Comparison of ENCODE assay signal across 11 cellular contexts in the genomic region with DNA sequence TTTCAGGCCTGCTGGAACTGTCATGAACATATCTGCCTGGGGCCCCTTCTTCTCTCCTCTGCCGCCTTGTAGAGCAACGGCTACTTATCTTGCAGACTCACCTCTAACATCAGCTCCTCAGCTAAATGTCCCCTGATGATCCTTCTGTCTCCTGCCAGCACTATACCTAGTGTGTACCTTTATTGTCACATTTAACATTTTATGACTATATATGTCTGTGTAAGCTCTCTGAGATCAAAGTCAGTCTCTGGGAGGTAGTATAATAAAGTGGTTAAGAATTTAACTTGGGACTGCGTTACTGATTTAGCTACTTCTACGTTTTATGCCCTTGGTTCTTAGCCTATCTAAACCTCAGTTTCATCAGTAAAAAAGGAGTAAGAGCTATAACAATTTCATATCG. TPM values are rescaled to one million over a fixed set of nuclear protein-coding genes. Genes with fewer than 3 reads are reported as not detected.
DNase-seq lines count a peak whose midpoint lies in the region; FAIRE-seq and TF ChIP-seq lines count a peak whose summit lies in the region.
"Had no signal": no experiment of that assay in that cellular context is flagged by ENCODE, and none has a peak within 500 bp of the region (broad histone marks: within the 10 kb centered on the region; RNA-seq: fewer than 3 reads in every experiment).

No MANE protein-coding gene starts in this region.

- no peak for TF ChIP-seq CTCF in BJ (IDR thresholded peaks at IDR 0.05; ENCODE audit: insufficient read depth, low read depth, low read length)
- no peak for TF ChIP-seq CTCF in endothelial cell of umbilical vein (IDR thresholded peaks at IDR 0.05; ENCODE audit: extremely low read depth in 1 of 2, insufficient read depth in 1 of 2, low read depth in 1 of 2, low read length in 2 of 2)
- TF ChIP-seq CTCF in neural cell (IDR thresholded peaks at IDR 0.05; ENCODE audit: poor library complexity, severe bottlenecking) = no peak
- no peak for TF ChIP-seq CTCF in GM20000 (IDR thresholded peaks at IDR 0.05; ENCODE audit: extremely low read depth, missing control alignments)

- H3K27ac ChIP-seq in endothelial cell of umbilical vein (ENCODE audit: insufficient read depth, low read depth, low read length) (no peak overlapping the region), neural cell (ENCODE audit: low read length) (no peak overlapping the region)

- H3K4me2 ChIP-seq in endothelial cell of umbilical vein (ENCODE audit: insufficient read depth, low read length) (peak overlapping the region; percentile 98), neural cell (ENCODE audit: low read length) (peak overlapping the region; percentile 81)

- peaks cover 30% of the 10 kb centered on the region for H3K4me1 ChIP-seq in endothelial cell of umbilical vein (ENCODE audit: control insufficient read depth, extremely low read depth, insufficient read depth, low read length)

- H3K9ac ChIP-seq in endothelial cell of umbilical vein (replicated peaks; ENCODE audit: extremely low read depth, insufficient read depth, low read length) = peak overlapping the region; percentile 93
- no peak overlapping the region for H3K9ac ChIP-seq in neural cell (ENCODE audit: low read length)

- H3K9me3 ChIP-seq in MG63 (no peaks in the 10 kb centered on the region), endothelial cell of umbilical vein (replicated peaks; ENCODE audit: control insufficient read depth, insufficient read depth, low read length) (no peaks in the 10 kb centered on the region), neural cell (ENCODE audit: low read length) (no peaks in the 10 kb centered on the region)
- H3K9me3 ChIP-seq: gastroesophageal sphincter had no signal

- no peaks in the 10 kb centered on the region for H3K9me2 ChIP-seq in neural cell (ENCODE audit: insufficient read depth, low read length)

- TF ChIP-seq POLR2A in endothelial cell of umbilical vein (IDR thresholded peaks at IDR 0.05; ENCODE audit: low read depth, low read length) = no peak

- DNase-seq in BJ (ENCODE audit: low read depth) (no peak), MG63 (no peak), endothelial cell of umbilical vein (ENCODE audit: low read depth, low spot score) (no peak), ecto neural progenitor cell (ENCODE audit: low spot score) (no peak), GM20000 (ENCODE audit: low spot score) (no peak), DMS79 (lab: John Stamatoyannopoulos, UW) (no peak), NCI-H187 treated with DMSO at 0.1 percent for 48 hours (lab: John Stamatoyannopoulos, UW) (no peak)
- DNase-seq: activated T-cell treated with anti-CD3 and anti-CD28 coated beads, Interleukin-2, amount 50 U/mL, for 24 hours; NCI-H510A treated with DMSO at 0.1 percent for 48 hours had no signal

- TF ChIP-seq EP300 in neural cell (conservative IDR thresholded peaks at IDR 0.05; ENCODE audit: poor library complexity, severe bottlenecking) = no peak

- POLR2A ChIA-PET in BJ (lab: Charles Lee) = interaction anchor here (1.0 kb wide), 1 partner anchor 220 kb away, joined by 3 read pairs; no protein-coding TSS in a partner anchor
- POLR2A ChIA-PET in endothelial cell of umbilical vein (lab: Charles Lee) = no interaction called here

- dilution Hi-C loops in endothelial cell of umbilical vein (cut with MboI; ENCODE audit: extremely low pct_ligation_motif_present, low sequenced_read_pairs) = no loop called here

- no TSS peak for BruUV-seq in endothelial cell of umbilical vein (replicated peaks; lab: Mats Ljungman, UMichigan)

- H3K4me3 ChIP-seq in BJ (ENCODE audit: low read depth, low read length) (peak overlapping the region; percentile 94), MG63 (peak overlapping the region; percentile 93; the same call in 1 of the 2 replicates), endothelial cell of umbilical vein (replicated peaks in 1 of 3; ENCODE audit: insufficient read depth in 1 of 3, low read depth in 1 of 3, low read length in 3 of 3) (peak overlapping the region in 2 of 3 experiments; percentile 86 to 98), neural cell (ENCODE audit: low read length) (peak overlapping the region; percentile 78)

- CTCF ChIA-PET in BJ (lab: Yijun Ruan, JAX) = interaction anchor here (0.9 kb wide), 3 partner anchors 10 to 246 kb away, joined by 3 to 5 read pairs (median 3); no protein-coding TSS in a partner anchor
- CTCF ChIA-PET in endothelial cell of umbilical vein (lab: Charles Lee) = interaction anchor here (1.0 to 3.7 kb wide), 5 partner anchors 8 to 315 kb away, joined by 3 to 18 read pairs (median 5); no protein-coding TSS in a partner anchor

- no peaks in the 10 kb centered on the region for H3F3A ChIP-seq in neural cell (ENCODE audit: insufficient read depth, low read length, poor library complexity, severe bottlenecking)

- H2AFZ ChIP-seq in endothelial cell of umbilical vein (ENCODE audit: low read depth, low read length) (no peak overlapping the region), neural cell (ENCODE audit: low read depth, low read length) (no peak overlapping the region)

- H3K36me3 ChIP-seq in BJ (ENCODE audit: control insufficient read depth, insufficient read depth, low read length) (peaks cover 1% of the 10 kb centered on the region), MG63 (peaks cover 46% of the 10 kb centered on the region), endothelial cell of umbilical vein (ENCODE audit: control insufficient read depth in 2 of 2, extremely low read depth in 1 of 2, insufficient read depth in 2 of 2, low read length in 2 of 2) (peaks cover 0 to 6% of the 10 kb centered on the region in 2 experiments), neural cell (ENCODE audit: insufficient read depth, low read length) (peaks cover 10% of the 10 kb centered on the region)

- H3K79me2 ChIP-seq in endothelial cell of umbilical vein (ENCODE audit: control insufficient read depth, insufficient read depth, low read length) = peaks cover 64% of the 10 kb centered on the region
- peaks cover 39% of the 10 kb centered on the region for H3K79me2 ChIP-seq in neural cell (replicated peaks; ENCODE audit: insufficient read depth, low read length)

- no peaks in the 10 kb centered on the region for H3K27me3 ChIP-seq in BJ (ENCODE audit: control insufficient read depth, insufficient read depth, low read length)
- no peaks in the 10 kb centered on the region for H3K27me3 ChIP-seq in MG63
- H3K27me3 ChIP-seq in endothelial cell of umbilical vein (ENCODE audit: control insufficient read depth in 2 of 2, insufficient read depth in 2 of 2, low read length in 2 of 2) = no peaks in the 10 kb centered on the region
- no peaks in the 10 kb centered on the region for H3K27me3 ChIP-seq in neural cell (ENCODE audit: insufficient read depth, low read depth, low read length)
- H3K27me3 ChIP-seq: gastroesophageal sphincter had no signal

- H4K20me1 ChIP-seq in endothelial cell of umbilical vein (replicated peaks; ENCODE audit: control insufficient read depth, extremely low read depth, insufficient read depth, low read length) = no peaks in the 10 kb centered on the region
- H4K20me1 ChIP-seq in neural cell (ENCODE audit: insufficient read depth) = no peaks in the 10 kb centered on the region

- no peak for TF ChIP-seq RAD21 in neural cell (conservative IDR thresholded peaks at IDR 0.05)

- FAIRE-seq in endothelial cell of umbilical vein (lab: Jason Lieb, UNC) = no peak

- peaks cover 2% of the 10 kb centered on the region for H3K9me1 ChIP-seq in endothelial cell of umbilical vein (replicated peaks; ENCODE audit: control insufficient read depth, extremely low read depth, insufficient read depth, low read length)

- intact Hi-C loops in endothelial cell of umbilical vein (cut with micrococcal nuclease) = loop anchor here (2.0 kb wide), 1 partner anchor 21 kb away; a partner anchor contains a TSS

TF ChIP-seq in endothelial cell of umbilical vein, 7 proteins besides CTCF, POLR2A, EP300 and RAD21 (continues in another document):
- no peak for TF ChIP-seq FOS (IDR thresholded peaks at IDR 0.05; ENCODE audit: borderline replicate concordance, insufficient read depth, low read length)
- no peak for TF ChIP-seq POLR2AphosphoS5 (IDR thresholded peaks at IDR 0.05; ENCODE audit: insufficient read depth, low read depth, low read length)
- no peak for TF ChIP-seq MYC (IDR thresholded peaks at IDR 0.05; ENCODE audit: low read depth, low read length)

TF ChIP-seq in neural cell, 6 proteins besides CTCF, POLR2A, EP300 and RAD21 (continues in another document):
- TF ChIP-seq TAF1 (IDR thresholded peaks at IDR 0.05; ENCODE audit: low read depth) (no peak), EZH2 (IDR thresholded peaks at IDR 0.05; ENCODE audit: borderline replicate concordance, insufficient read depth, low read length, poor library complexity, severe bottlenecking) (no peak)

RNA-seq across cellular contexts. Expression of a gene that starts 2.2 kb away (rescaled TPM):
- polyA plus RNA-seq in BJ (2011; rRNA removed) (58.1 and 80.8 TPM in 2 replicates), endothelial cell of umbilical vein (57.6 and 125 TPM in 2 replicates), neural cell (62.4 and 74.3 TPM in 2 replicates)
- 27.4 and 31.6 TPM in 2 replicates for polyA minus RNA-seq in BJ (2011; rRNA and poly(A)+ RNA removed)
- total RNA-seq in MG63 (2014; rRNA removed; shearing (Covaris generic); ENCODE audit: low replicate concordance) = 57.0 and 78.8 TPM in 2 replicates
- 101 TPM in 2 replicates for total RNA-seq in endothelial cell of umbilical vein
- polyA plus RNA-seq in endothelial cell of umbilical vein (2011; cell fraction: cytosol; rRNA removed) = 34.2 and 50.6 TPM in 2 replicates
- polyA plus RNA-seq in endothelial cell of umbilical vein (2011; cell fraction: nucleus; rRNA removed) = 18.8 and 20.7 TPM in 2 replicates
- 42.5 and 53.4 TPM in 2 replicates for polyA plus RNA-seq in endothelial cell of umbilical vein (2012)
- polyA minus RNA-seq in endothelial cell of umbilical vein (41.8 and 47.0 TPM in 2 replicates), neural cell (108 and 120 TPM in 2 replicates)
- 36.3 TPM for polyA minus RNA-seq in endothelial cell of umbilical vein (2011; cell fraction: cytosol; rRNA and poly(A)+ RNA removed)
- 34.1 and 43.8 TPM in 2 replicates for polyA minus RNA-seq in endothelial cell of umbilical vein (2011; cell fraction: nucleus; rRNA and poly(A)+ RNA removed)

RNA-seq across cellular contexts. Expression of a gene that starts 21.4 kb away (rescaled TPM):
- 1.2 and 1.4 TPM in 2 replicates for polyA plus RNA-seq in BJ (2011; rRNA removed)
- 0.24 and 0.36 TPM in 2 replicates for polyA minus RNA-seq in BJ (2011; rRNA and poly(A)+ RNA removed)
- 1.2 and 6.3 TPM in 2 replicates for total RNA-seq in MG63 (2014; rRNA removed; shearing (Covaris generic); ENCODE audit: low replicate concordance)
- 3.2 and 3.5 TPM in 2 replicates for total RNA-seq in endothelial cell of umbilical vein
- 0.10 and 0.18 TPM in 2 replicates for polyA plus RNA-seq in endothelial cell of umbilical vein
- polyA plus RNA-seq in endothelial cell of umbilical vein (2011; cell fraction: cytosol; rRNA removed) = 0.06 and 0.30 TPM in 2 replicates
- polyA plus RNA-seq in endothelial cell of umbilical vein (2011; cell fraction: nucleus; rRNA removed) = 0.11 and 0.22 TPM in 2 replicates
- 1.3 and 2.5 TPM in 2 replicates for polyA plus RNA-seq in endothelial cell of umbilical vein (2012)
- 0.13 TPM in 1 of 2 replicates, not detected in the other for polyA minus RNA-seq in endothelial cell of umbilical vein
- polyA minus RNA-seq in endothelial cell of umbilical vein (2011; cell fraction: cytosol; rRNA and poly(A)+ RNA removed) = not detected
- 0.63 and 0.77 TPM in 2 replicates for polyA minus RNA-seq in endothelial cell of umbilical vein (2011; cell fraction: nucleus; rRNA and poly(A)+ RNA removed)
- not detected in 2 replicates for polyA plus RNA-seq in neural cell
- not detected in 2 replicates for polyA minus RNA-seq in neural cell
